11 cellular contexts compared by ENCODE assay signal in the genomic region with DNA sequence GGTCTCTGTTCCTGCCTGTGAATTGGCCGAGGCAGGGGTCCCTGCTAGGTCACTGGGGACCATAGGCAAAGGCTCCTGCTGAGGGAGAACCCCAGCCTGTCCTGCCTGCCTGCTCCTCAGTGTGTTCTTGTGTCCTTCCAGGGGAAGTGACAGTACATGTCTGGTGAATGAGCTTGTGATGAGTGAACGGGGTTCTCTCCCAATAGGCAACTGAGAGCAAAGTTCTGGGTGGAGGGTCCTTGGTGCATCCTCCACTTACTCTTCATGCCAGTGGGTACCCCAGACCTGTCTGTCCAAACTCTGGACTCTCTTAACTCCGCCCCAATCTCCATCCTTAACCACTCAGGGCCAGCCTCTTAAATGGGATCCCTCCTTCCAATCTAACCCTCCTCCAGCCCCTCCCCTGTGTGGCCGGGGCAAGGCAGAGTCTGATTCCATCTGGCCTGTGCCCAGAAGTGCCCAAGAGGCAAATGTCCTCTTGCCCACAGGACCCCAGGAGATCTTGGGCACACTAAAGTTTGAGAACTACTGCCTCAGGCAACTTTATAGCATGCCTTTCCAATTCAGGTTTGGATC. TPM values are rescaled to one million over a fixed set of nuclear protein-coding genes. Genes with fewer than 3 reads are reported as not detected.
DNase-seq lines count a peak whose midpoint lies in the region; ATAC-seq and TF ChIP-seq lines count a peak whose summit lies in the region.
"Had no signal": no experiment of that assay in that cellular context is flagged by ENCODE, and none has a peak within 500 bp of the region (broad histone marks: within the 10 kb centered on the region; RNA-seq: fewer than 3 reads in every experiment).

No MANE protein-coding gene starts in this region.

- H3K4me3 ChIP-seq in fibroblast of mammary gland (ENCODE audit: control insufficient read depth, low read depth, low read length) = no peak overlapping the region

- peaks cover 13% of the 10 kb centered on the region for H3K4me1 Mint-ChIP-seq in T-helper 1 cell treated with Interleukin-12 subunit alpha and Interleukin-12 subunit beta and Interleukin-4 antibody, amounts not matched to agents 30 μg/mL and 1 μg/mL, for 36 hours (ENCODE audit: low read depth)
- H3K4me1 Mint-ChIP-seq in activated B cell treated with CpG ODN at 0.5 μM for 24 hours = peaks cover 20% of the 10 kb centered on the region
- peaks cover 49% of the 10 kb centered on the region for H3K4me1 Mint-ChIP-seq in stimulated activated effector memory CD8-positive, alpha-beta T cell treated with anti-CD3 and anti-CD28 coated beads, Interleukin-12 subunit alpha, Interleukin-12 subunit beta, amount 100 ng/mL, for 72 hours

- TF ChIP-seq CTCF in activated B cell treated with CpG ODN at 0.5 μM for 24 hours (IDR thresholded peaks at IDR 0.05) = no peak
- no peak for TF ChIP-seq CTCF in fibroblast of mammary gland (conservative IDR thresholded peaks at IDR 0.05; ENCODE audit: control insufficient read depth, insufficient read depth, low read depth, low read length)

- no peaks in the 10 kb centered on the region for H3K9me3 Mint-ChIP-seq in T-helper 1 cell treated with Interleukin-12 subunit alpha and Interleukin-12 subunit beta and Interleukin-4 antibody, amounts not matched to agents 30 μg/mL and 1 μg/mL, for 36 hours
- H3K9me3 Mint-ChIP-seq in activated B cell treated with CpG ODN at 0.5 μM for 24 hours = no peaks in the 10 kb centered on the region
- H3K9me3 Mint-ChIP-seq in stimulated activated effector memory CD8-positive, alpha-beta T cell treated with anti-CD3 and anti-CD28 coated beads, Interleukin-12 subunit alpha, Interleukin-12 subunit beta, amount 100 ng/mL, for 72 hours = no peaks in the 10 kb centered on the region

- intact Hi-C loops in activated B cell treated with CpG ODN at 0.5 μM for 24 hours (cut with micrococcal nuclease) = loop anchor here (5.0 kb wide), 1 partner anchor 104 kb away; no protein-coding TSS in a partner anchor

- POLR2A ChIA-PET in activated B cell treated with CpG ODN at 0.5 μM for 24 hours (lab: Charles Lee) = interaction anchor here (0.7 to 1.1 kb wide), 3 partner anchors 70 to 229 kb away, joined by 3 to 4 read pairs (median 4); no protein-coding TSS in a partner anchor

- peak overlapping the region; percentile 65 for H3K27ac Mint-ChIP-seq in T-helper 1 cell treated with Interleukin-12 subunit alpha and Interleukin-12 subunit beta and Interleukin-4 antibody, amounts not matched to agents 30 μg/mL and 1 μg/mL, for 36 hours
- H3K27ac Mint-ChIP-seq in activated B cell treated with CpG ODN at 0.5 μM for 24 hours = peak overlapping the region; percentile 41
- peak overlapping the region; percentile 70 for H3K27ac Mint-ChIP-seq in stimulated activated effector memory CD8-positive, alpha-beta T cell treated with anti-CD3 and anti-CD28 coated beads, Interleukin-12 subunit alpha, Interleukin-12 subunit beta, amount 100 ng/mL, for 72 hours

- peak overlapping the region; percentile 71 for H3K4me3 Mint-ChIP-seq in T-helper 1 cell treated with Interleukin-12 subunit alpha and Interleukin-12 subunit beta and Interleukin-4 antibody, amounts not matched to agents 30 μg/mL and 1 μg/mL, for 36 hours
- H3K4me3 Mint-ChIP-seq in activated B cell treated with CpG ODN at 0.5 μM for 24 hours = peak overlapping the region; percentile 89
- H3K4me3 Mint-ChIP-seq in stimulated activated effector memory CD8-positive, alpha-beta T cell treated with anti-CD3 and anti-CD28 coated beads, Interleukin-12 subunit alpha, Interleukin-12 subunit beta, amount 100 ng/mL, for 72 hours = peak overlapping the region; percentile 73

- CTCF ChIA-PET in activated B cell treated with CpG ODN at 0.5 μM for 24 hours (lab: Charles Lee) = interaction anchor here (1.2 to 3.9 kb wide), 2 partner anchors 18 to 104 kb away, joined by 3 to 13 read pairs; no protein-coding TSS in a partner anchor

- no peak for DNase-seq in T-helper 1 cell
- no peak for DNase-seq in activated B cell treated with CpG ODN at 0.5 μM for 24 hours
- DNase-seq in fibroblast of mammary gland (ENCODE audit: low read depth) = peak; percentile 15
- no peak for DNase-seq in stimulated activated effector memory CD8-positive, alpha-beta T cell treated with anti-CD3 and anti-CD28 coated beads, Interleukin-12 subunit alpha, Interleukin-12 subunit beta, amount 100 ng/mL, for 72 hours (ENCODE audit: low spot score in 2 of 2)
- DNase-seq in kidney tubule cell (ENCODE audit: low spot score) = no peak
- DNase-seq in stimulated activated CD4-positive, alpha-beta T cell treated with anti-CD3 and anti-CD28 coated beads, Interleukin-2, amount 100 ng/mL, for 48 hours = no peak
- DNase-seq: kidney glomerular epithelial cell; NCI-H1105 treated with DMSO at 0.1 percent for 48 hours; stimulated activated CD4-positive, alpha-beta T cell treated with anti-CD3 and anti-CD28 coated beads, Interleukin-4, amount 100 ng/mL, for 24 hours had no signal

- peaks cover 11% of the 10 kb centered on the region for H3K36me3 Mint-ChIP-seq in T-helper 1 cell treated with Interleukin-12 subunit alpha and Interleukin-12 subunit beta and Interleukin-4 antibody, amounts not matched to agents 30 μg/mL and 1 μg/mL, for 36 hours (ENCODE audit: low read depth)
- H3K36me3 Mint-ChIP-seq in activated B cell treated with CpG ODN at 0.5 μM for 24 hours (ENCODE audit: low read depth) = peaks cover 29% of the 10 kb centered on the region
- peaks cover 24% of the 10 kb centered on the region for H3K36me3 Mint-ChIP-seq in stimulated activated effector memory CD8-positive, alpha-beta T cell treated with anti-CD3 and anti-CD28 coated beads, Interleukin-12 subunit alpha, Interleukin-12 subunit beta, amount 100 ng/mL, for 72 hours

- H3K27me3 Mint-ChIP-seq in T-helper 1 cell treated with Interleukin-12 subunit alpha and Interleukin-12 subunit beta and Interleukin-4 antibody, amounts not matched to agents 30 μg/mL and 1 μg/mL, for 36 hours (ENCODE audit: low read depth) = no peaks in the 10 kb centered on the region
- H3K27me3 Mint-ChIP-seq in activated B cell treated with CpG ODN at 0.5 μM for 24 hours = no peaks in the 10 kb centered on the region

- ATAC-seq in activated B cell treated with CpG ODN at 0.5 μM for 24 hours (ENCODE audit: low read depth) (no peak), HG02610 (IDR thresholded peaks at IDR 0.05; ENCODE audit: unreplicated experiment) (no peak)
- ATAC-seq in stimulated activated effector memory CD8-positive, alpha-beta T cell treated with anti-CD3 and anti-CD28 coated beads, Interleukin-12 subunit alpha, Interleukin-12 subunit beta, amount 100 ng/mL, for 72 hours = no peak

RNA-seq across cellular contexts. Expression of gene XKR8, which starts 2.0 kb away (rescaled TPM):
- 5.1 and 6.1 TPM in 2 replicates for total RNA-seq in activated B cell treated with CpG ODN at 0.5 μM for 24 hours

RNA-seq across cellular contexts. Expression of gene SMPDL3B, which starts 26.9 kb away (rescaled TPM):
- not detected in 2 replicates for total RNA-seq in activated B cell treated with CpG ODN at 0.5 μM for 24 hours

RNA-seq across cellular contexts. Expression of gene RPA2, which starts 47.4 kb away (rescaled TPM):
- total RNA-seq in activated B cell treated with CpG ODN at 0.5 μM for 24 hours = 53.7 and 55.1 TPM in 2 replicates
